ENCODE assay signal across 8 cellular contexts in the genomic region with DNA sequence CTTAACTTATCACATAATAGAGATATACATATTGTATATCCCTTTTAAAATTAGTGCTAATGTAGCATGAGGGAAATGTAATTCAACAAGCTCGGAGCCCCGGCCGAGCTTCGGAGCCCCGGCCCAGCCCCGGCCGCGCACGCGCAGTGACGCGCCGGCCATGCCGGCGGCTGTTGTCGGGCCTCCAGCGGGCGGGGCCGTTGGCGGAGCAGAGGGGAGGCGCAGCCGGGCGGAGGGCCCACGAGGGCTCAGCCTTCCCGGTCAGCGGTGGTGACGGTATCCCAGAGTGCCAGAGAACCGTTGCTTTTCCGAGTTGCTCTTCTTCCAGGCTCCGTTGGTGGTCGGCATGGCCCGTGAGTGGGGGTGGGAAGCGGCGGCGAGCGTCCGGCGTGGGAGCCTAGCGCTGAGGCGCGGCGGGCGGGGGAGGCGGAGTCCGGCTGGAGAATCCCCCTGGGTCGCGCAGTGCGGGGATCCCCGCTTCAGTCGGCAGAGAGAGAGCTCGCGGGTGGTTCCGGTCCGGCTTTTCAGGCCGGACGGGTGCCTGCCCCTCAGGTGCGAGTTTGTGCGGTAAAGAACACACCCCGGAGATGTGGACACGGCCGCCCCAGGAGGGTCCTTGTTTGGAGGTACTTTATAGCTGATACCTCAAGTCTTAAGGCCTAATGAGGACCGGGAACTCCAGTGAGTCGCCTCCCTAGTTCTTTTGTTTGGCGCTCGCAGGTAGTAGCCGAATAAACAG. TPM values are rescaled to one million over a fixed set of nuclear protein-coding genes. Genes with fewer than 3 reads are reported as not detected.
DNase-seq lines count a peak whose midpoint lies in the region; ATAC-seq, FAIRE-seq and TF ChIP-seq lines count a peak whose summit lies in the region.
"Not testable (repeated sequence)": the region's sequence is repeated elsewhere in the genome, so short reads cannot be mapped to it uniquely, and the experiment has no call there.

A gene (plus strand): TSS at position 146 of the 739 bp plus-strand sequence. CDS start 201 bp downstream, at position 347.

- H3K4me3 ChIP-seq in BJ (ENCODE audit: low read depth, low read length); H1 (ENCODE audit: extremely low read depth in 1 of 4, insufficient read depth in 2 of 4, low read depth in 3 of 4, low read length in 4 of 4); sigmoid colon: not testable (repeated sequence)

- H2AK5ac ChIP-seq in H1 (ENCODE audit: low read depth, low read length), result not testable (repeated sequence)

- TF ChIP-seq EP300 in H1 (IDR thresholded peaks at IDR 0.05; ENCODE audit: borderline replicate concordance in 1 of 2, low read depth in 2 of 2, low read length in 2 of 2); sigmoid colon (IDR thresholded peaks at IDR 0.05): not testable (repeated sequence)

- TF ChIP-seq CTCF in BJ (IDR thresholded peaks at IDR 0.05; ENCODE audit: insufficient read depth, low read depth, low read length); H1 (IDR thresholded peaks at IDR 0.05; ENCODE audit: control extremely low read depth in 1 of 3, insufficient read depth in 1 of 3, low read depth in 1 of 3, low read length in 3 of 3); sigmoid colon (IDR thresholded peaks at IDR 0.05): not testable (repeated sequence)

- not testable (repeated sequence) for DNase-seq in BJ (ENCODE audit: low read depth); activated CD4-positive, alpha-beta T cell treated with anti-CD3 and anti-CD28 coated beads for 36 hours; H1 (ENCODE audit: low read depth in 1 of 2, low spot score in 2 of 2); left lobe of liver (ENCODE audit: low spot score); sigmoid colon

- not testable (repeated sequence) for H3K36me3 Mint-ChIP-seq in activated CD4-positive, alpha-beta T cell treated with anti-CD3 and anti-CD28 coated beads for 36 hours (ENCODE audit: low read depth)

- H3K4ac ChIP-seq in H1 (replicated peaks; ENCODE audit: insufficient read length, low read depth, low read length), result not testable (repeated sequence)

- H3K79me1 ChIP-seq in H1 (ENCODE audit: low read depth, low read length), result not testable (repeated sequence)

- not testable (repeated sequence) for H3K79me2 ChIP-seq in H1 (ENCODE audit: control insufficient read depth in 1 of 2, insufficient read depth in 2 of 2, low read length in 2 of 2)

- not testable (repeated sequence) for H3K4me3 Mint-ChIP-seq in activated CD4-positive, alpha-beta T cell treated with anti-CD3 and anti-CD28 coated beads for 36 hours

- not testable (repeated sequence) for H2AFZ ChIP-seq in H1 (ENCODE audit: low read length)

- not testable (repeated sequence) for H3K4me1 Mint-ChIP-seq in activated CD4-positive, alpha-beta T cell treated with anti-CD3 and anti-CD28 coated beads for 36 hours

- H4K20me1 ChIP-seq in H1 (replicated peaks in 1 of 2; ENCODE audit: control insufficient read depth in 1 of 2, insufficient read depth in 2 of 2, low read length in 2 of 2), result not testable (repeated sequence)

- H3K9ac ChIP-seq in H1 (replicated peaks in 1 of 4; ENCODE audit: extremely low read depth in 1 of 4, low read depth in 3 of 4, low read length in 3 of 4), result not testable (repeated sequence)

- H3K23ac ChIP-seq in H1 (ENCODE audit: insufficient read length), result not testable (repeated sequence)

- not testable (repeated sequence) for H3K27me3 Mint-ChIP-seq in activated CD4-positive, alpha-beta T cell treated with anti-CD3 and anti-CD28 coated beads for 36 hours

- H2BK5ac ChIP-seq in H1 (ENCODE audit: low read depth, low read length), result not testable (repeated sequence)

- not testable (repeated sequence) for H3K56ac ChIP-seq in H1 (replicated peaks; ENCODE audit: insufficient read length, low read depth, low read length)

- H3K14ac ChIP-seq in H1 (ENCODE audit: insufficient read length), result not testable (repeated sequence)

- TF ChIP-seq POLR2A in H1 (IDR thresholded peaks at IDR 0.05; ENCODE audit: control extremely low read depth in 1 of 2, low read depth in 2 of 2, low read length in 2 of 2); sigmoid colon (IDR thresholded peaks at IDR 0.05): not testable (repeated sequence)

- not testable (repeated sequence) for H4K5ac ChIP-seq in H1 (ENCODE audit: insufficient read length, low read depth, low read length)

- H2BK120ac ChIP-seq in H1 (replicated peaks; ENCODE audit: low read depth, low read length), result not testable (repeated sequence)

- no CpG with 5 or more reads among the region's 66 CpGs for WGBS in H1 (ENCODE audit: extremely low coverage in 1 of 2, insufficient coverage in 1 of 2, insufficient read length in 1 of 2, insufficient replicate concordance in 2 of 2, low coverage in 1 of 2, low lambda C conversion rate in 2 of 2, missing lambda C conversion rate in 1 of 2), 2 experiments
- WGBS in sigmoid colon, 2 donors, result no CpG with 5 or more reads among the region's 66 CpGs

- not testable (repeated sequence) for H3K18ac ChIP-seq in H1 (ENCODE audit: extremely low read depth, low read length)

- H3K27me3 ChIP-seq in BJ (ENCODE audit: control insufficient read depth, insufficient read depth, low read length); H1 (replicated peaks in 1 of 4; ENCODE audit: control insufficient read depth in 3 of 4, extremely low read depth in 1 of 4, insufficient read depth in 3 of 4, low read length in 3 of 4); sigmoid colon: not testable (repeated sequence)

- ATAC-seq in GM19372 (IDR thresholded peaks at IDR 0.05; ENCODE audit: low read depth, unreplicated experiment), result peak; percentile 90
- peak; percentile 96 for ATAC-seq in HG02642 (IDR thresholded peaks at IDR 0.05; ENCODE audit: poor library complexity, unreplicated experiment)
- peak; percentile 73 for ATAC-seq in HG03457 (IDR thresholded peaks at IDR 0.05; ENCODE audit: unreplicated experiment)
- ATAC-seq in activated CD4-positive, alpha-beta T cell treated with anti-CD3 and anti-CD28 coated beads for 36 hours, result peak; percentile 95
- ATAC-seq in left lobe of liver, result peak; percentile 99

- H2BK12ac ChIP-seq in H1 (ENCODE audit: low read depth, low read length), result not testable (repeated sequence)

- not testable (repeated sequence) for H3K27ac Mint-ChIP-seq in activated CD4-positive, alpha-beta T cell treated with anti-CD3 and anti-CD28 coated beads for 36 hours

- H3K23me2 ChIP-seq in H1 (ENCODE audit: low read depth, low read length), result not testable (repeated sequence)

- not testable (repeated sequence) for H3K9me3 ChIP-seq in H1 (ENCODE audit: insufficient read depth in 2 of 2, low read depth in 1 of 2, low read length in 1 of 2); sigmoid colon

- TF ChIP-seq RAD21 in H1 (IDR thresholded peaks at IDR 0.05 in 1 of 2, conservative IDR thresholded peaks at IDR 0.05 in 1 of 2; ENCODE audit: low read depth in 2 of 2, low read length in 2 of 2), result not testable (repeated sequence)

- not testable (repeated sequence) for H3K27ac ChIP-seq in H1 (ENCODE audit: low read depth, low read length); sigmoid colon

- CTCF ChIA-PET in BJ (lab: Yijun Ruan, JAX); activated CD4-positive, alpha-beta T cell treated with anti-CD3 and anti-CD28 coated beads for 36 hours (lab: Charles Lee); H1 (lab: Charles Lee; ENCODE audit: partially characterized antibody): not testable (repeated sequence)

- not testable (repeated sequence) for FAIRE-seq in H1 (lab: Jason Lieb, UNC)

- H2BK15ac ChIP-seq in H1 (ENCODE audit: low read length), result not testable (repeated sequence)

- not testable (repeated sequence) for H3K9me3 Mint-ChIP-seq in activated CD4-positive, alpha-beta T cell treated with anti-CD3 and anti-CD28 coated beads for 36 hours (ENCODE audit: low read depth)

- H4K8ac ChIP-seq in H1 (ENCODE audit: extremely low read depth, insufficient read depth, low read length), result not testable (repeated sequence)

- H3K4me2 ChIP-seq in H1 (ENCODE audit: insufficient read depth in 1 of 2, low read depth in 2 of 2, low read length in 2 of 2), result not testable (repeated sequence)

- H2BK20ac ChIP-seq in H1 (ENCODE audit: low read length), result not testable (repeated sequence)

- not testable (repeated sequence) for H4K91ac ChIP-seq in H1 (replicated peaks; ENCODE audit: insufficient read length, low read length)

- intact Hi-C loops in activated CD4-positive, alpha-beta T cell treated with anti-CD3 and anti-CD28 coated beads for 36 hours (cut with DNase I, micrococcal nuclease); sigmoid colon (cut with DNase I): not testable (repeated sequence)

- H3K36me3 ChIP-seq in BJ (ENCODE audit: control insufficient read depth, insufficient read depth, low read length); H1 (ENCODE audit: control insufficient read depth in 2 of 4, insufficient read depth in 4 of 4, low read length in 3 of 4); sigmoid colon: not testable (repeated sequence)

- H3K4me1 ChIP-seq in H1 (replicated peaks in 1 of 4; ENCODE audit: control insufficient read depth in 3 of 4, insufficient read depth in 4 of 4, low read length in 3 of 4); sigmoid colon: not testable (repeated sequence)

- POLR2A ChIA-PET in BJ (lab: Charles Lee); activated CD4-positive, alpha-beta T cell treated with anti-CD3 and anti-CD28 coated beads for 36 hours (lab: Charles Lee); H1 (lab: Charles Lee; ENCODE audit: partially characterized antibody): not testable (repeated sequence)

RNA-seq across cellular contexts. Expression of the gene that starts here (rescaled TPM):
- polyA plus RNA-seq in BJ (2011; rRNA removed) (18.7 and 34.0 TPM in 2 replicates), H1 (2011; rRNA removed) (27.7 and 46.3 TPM in 2 replicates), sigmoid colon (10 to 100 TPM; 33.3 to 90.6 (median 83.5) TPM)
- polyA minus RNA-seq in BJ (2011; rRNA and poly(A)+ RNA removed), result 4.1 TPM in 2 replicates
- total RNA-seq in activated CD4-positive, alpha-beta T cell treated with anti-CD3 and anti-CD28 coated beads for 36 hours, result 10 to 100 TPM; 10.3 to 13.8 TPM
- total RNA-seq in H1 (2021; fragmentation: NEBNext Ultra II Directional; extraction: Animal tissue kit (Norgen Biotek cat#: 25700)), result 58.5 and 59.0 TPM in 2 replicates
- polyA plus RNA-seq in H1 (2011; cell fraction: cytosol; rRNA removed), result 82.3 TPM
- 29.3 TPM for polyA plus RNA-seq in H1 (2011; cell fraction: nucleus; rRNA removed)
- 104 to 123 TPM (median 114 TPM) in 4 replicates for polyA plus RNA-seq in H1 (2012, experiment 1 of 2)
- polyA plus RNA-seq in H1 (2012, experiment 2 of 2), result 71.1 TPM
- 89.6 TPM for polyA plus RNA-seq in H1 (2013, experiment 1 of 2)
- 86.5 TPM for polyA plus RNA-seq in H1 (2013, experiment 2 of 2)
- 13.2 and 14.8 TPM in 2 replicates for polyA minus RNA-seq in H1 (2011; rRNA and poly(A)+ RNA removed)
- 35.6 TPM for polyA minus RNA-seq in H1 (2011; cell fraction: cytosol; rRNA and poly(A)+ RNA removed)
- 21.7 TPM for polyA minus RNA-seq in H1 (2011; cell fraction: nucleus; rRNA and poly(A)+ RNA removed)
- total RNA-seq in left lobe of liver (6.2 TPM), sigmoid colon (10 to 100 TPM; 33.9 to 44.0 (median 37.3) TPM)
